1 cellular context compared by ENCODE assay signal in genomic region chr11:66843776-66844495, GRCh38.
TF ChIP-seq lines count a peak whose summit lies in the region.

No MANE protein-coding gene starts in this region.

TF ChIP-seq in K562, 482 proteins besides CTCF, POLR2A, EP300 and RAD21:
- TF ChIP-seq NCOA6 (IDR thresholded peaks at IDR 0.05) (no peak), NFATC3 (IDR thresholded peaks at IDR 0.05) (no peak), GATAD2B (IDR thresholded peaks at IDR 0.05; ENCODE audit: borderline replicate concordance) (no peak), GABPB1 (CRISPR knock-in tag; IDR thresholded peaks at IDR 0.05) (peak; percentile 22; the same call in 1 of the 2 replicates), SMAD3 (CRISPR knock-in tag; conservative IDR thresholded peaks at IDR 0.05) (no peak), SMARCC2 (IDR thresholded peaks at IDR 0.05; ENCODE audit: low read depth) (no peak), SAP30 (IDR thresholded peaks at IDR 0.05; ENCODE audit: borderline replicate concordance, insufficient read depth, low read depth, low read length, poor library complexity, severe bottlenecking) (peak; percentile 47), FOXA3 (CRISPR knock-in tag; conservative IDR thresholded peaks at IDR 0.05 in 1 of 2, IDR thresholded peaks at IDR 0.05 in 1 of 2) (peak in 1 of 2 experiments; percentile 49; a peak in 2 of 4 replicates), CHD1 (IDR thresholded peaks at IDR 0.05; ENCODE audit: low read length) (peak; percentile 54), NCOA2 (IDR thresholded peaks at IDR 0.05; ENCODE audit: partially characterized antibody in 2 of 2) (no peak), RNF2 (IDR thresholded peaks at IDR 0.05) (no peak), SIN3A (IDR thresholded peaks at IDR 0.05; ENCODE audit: borderline replicate concordance in 2 of 2, control insufficient read depth in 1 of 2, low read depth in 2 of 2, low read length in 2 of 2) (peak in 1 of 2 experiments; percentile 12; a peak in 1 of 4 replicates), KDM5B (IDR thresholded peaks at IDR 0.05; ENCODE audit: insufficient replicate concordance, low read depth, low read length) (no peak), STAG1 (CRISPR knock-in tag; IDR thresholded peaks at IDR 0.05; ENCODE audit: borderline replicate concordance) (no peak), CBX8 (IDR thresholded peaks at IDR 0.05; ENCODE audit: borderline replicate concordance, extremely low read depth, low read depth, low read length, poor library complexity, severe bottlenecking) (no peak), COPS2 (conservative IDR thresholded peaks at IDR 0.05) (no peak), ZNF695 (CRISPR knock-in tag; IDR thresholded peaks at IDR 0.05) (no peak), BRF2 (IDR thresholded peaks at IDR 0.05; ENCODE audit: borderline replicate concordance, insufficient read depth, insufficient read length) (no peak), ATF3 (IDR thresholded peaks at IDR 0.05) (no peak), ATF3 (CRISPR knock-in tag; conservative IDR thresholded peaks at IDR 0.05) (no peak), RUNX1 (IDR thresholded peaks at IDR 0.05; ENCODE audit: low read depth) (no peak), MXI1 (IDR thresholded peaks at IDR 0.05; ENCODE audit: low read depth, low read length) (no peak), CXXC5 (CRISPR knock-in tag; IDR thresholded peaks at IDR 0.05) (no peak), XRCC4 (IDR thresholded peaks at IDR 0.05; ENCODE audit: extremely low read depth, insufficient read depth, insufficient read length) (no peak), LCOR (CRISPR knock-in tag; IDR thresholded peaks at IDR 0.05) (peak; percentile 4; the same call in 1 of the 2 replicates), E2F6 (IDR thresholded peaks at IDR 0.05; ENCODE audit: borderline replicate concordance in 1 of 2, extremely low read depth in 1 of 2, insufficient read depth in 1 of 2, insufficient read length in 1 of 2, low read depth in 1 of 2, low read length in 1 of 2, poor library complexity in 1 of 2, severe bottlenecking in 1 of 2) (peak in 1 of 2 experiments; percentile 25), PBX2 (CRISPR knock-in tag; IDR thresholded peaks at IDR 0.05; ENCODE audit: low read depth) (no peak), PBX2 (tag; conservative IDR thresholded peaks at IDR 0.05; ENCODE audit: low read depth) (no peak), RERE (CRISPR knock-in tag; IDR thresholded peaks at IDR 0.05; ENCODE audit: borderline replicate concordance) (peak; percentile 67; the same call in 1 of the 2 replicates), ZNF76 (CRISPR knock-in tag; IDR thresholded peaks at IDR 0.05; ENCODE audit: borderline replicate concordance) (no peak), KLF16 (IDR thresholded peaks at IDR 0.05) (no peak), ZNF780A (CRISPR knock-in tag; IDR thresholded peaks at IDR 0.05) (no peak; the same call in 1 of the 2 replicates), ZNF143 (CRISPR knock-in tag; IDR thresholded peaks at IDR 0.05) (no peak), POLR2AphosphoS2 (IDR thresholded peaks at IDR 0.05; ENCODE audit: low read length) (0 out of 2 replicates have a peak, but pooled peaks have one; percentile 55), NR2F6 (CRISPR knock-in tag; IDR thresholded peaks at IDR 0.05) (no peak), CCNT2 (IDR thresholded peaks at IDR 0.05; ENCODE audit: borderline replicate concordance, extremely low read depth, insufficient read length, low read depth, low read length) (no peak), CUX1 (CRISPR knock-in tag; IDR thresholded peaks at IDR 0.05) (no peak), SMARCA5 (IDR thresholded peaks at IDR 0.05) (no peak), PCBP1 (IDR thresholded peaks at IDR 0.05; ENCODE audit: low read depth, low read length, poor library complexity, severe bottlenecking) (no peak), ZNF263 (CRISPR knock-in tag; IDR thresholded peaks at IDR 0.05; ENCODE audit: borderline replicate concordance) (no peak), PKNOX1 (IDR thresholded peaks at IDR 0.05) (no peak)
